14 cellular contexts compared by ENCODE assay signal in genomic region chr1:112923956-112924349, GRCh38. TPM values are rescaled to one million over a fixed set of nuclear protein-coding genes. Genes with fewer than 3 reads are reported as not detected.
A peak's percentile ranks its signal among the peaks of the same experiment; 100 is the strongest.
DNase-seq lines count a peak whose midpoint lies in the region; ATAC-seq and TF ChIP-seq lines count a peak whose summit lies in the region.
"Had no signal": no experiment of that assay in that cellular context is flagged by ENCODE, and none has a peak within 500 bp of the region (broad histone marks: within the 10 kb centered on the region; RNA-seq: fewer than 3 reads in every experiment).

No MANE protein-coding gene starts in this region.

- no peaks in the 10 kb centered on the region for H3K79me1 ChIP-seq in trophoblast cell (ENCODE audit: low read length)

- ATAC-seq in PC-3 = no peak
- ATAC-seq: HCT116 had no signal

- intact Hi-C loops in PC-3 (cut with micrococcal nuclease) = no loop called here
- intact Hi-C loops in stomach (cut with DNase I; ENCODE audit: low total_unique reads) = no loop called here

- no CpG with 5 or more reads among the region's 12 CpGs for WGBS in trophoblast cell (ENCODE audit: extremely low coverage, insufficient coverage, insufficient read length)
- WGBS in stomach, 5 donors = 94 to 98% (median 97%) methylated on average over 12 of the region's 12 CpGs

- no peaks in the 10 kb centered on the region for H3K4me1 ChIP-seq in PC-3 (ENCODE audit: insufficient read depth, low read length)
- no peaks in the 10 kb centered on the region for H3K4me1 ChIP-seq in trophoblast cell (ENCODE audit: control insufficient read depth in 1 of 2, insufficient read depth in 2 of 2, low read length in 2 of 2)
- no peaks in the 10 kb centered on the region for H3K4me1 ChIP-seq in stomach

- no peak for TF ChIP-seq EP300 in stomach (IDR thresholded peaks at IDR 0.05)

- H4K91ac ChIP-seq in trophoblast cell (ENCODE audit: low read depth, low read length) = no peak overlapping the region

- H3K4me3 ChIP-seq in H7 (ENCODE audit: insufficient read depth, low read depth, low read length) (no peak overlapping the region), PC-3 (ENCODE audit: low read length) (no peak overlapping the region), trophoblast cell (ENCODE audit: low read depth, low read length) (no peak overlapping the region), stomach (no peak overlapping the region)

- no peak overlapping the region for H3K4ac ChIP-seq in trophoblast cell (ENCODE audit: low read depth, low read length)

- H4K8ac ChIP-seq in trophoblast cell (ENCODE audit: low read depth, low read length) = no peak overlapping the region

- no peak overlapping the region for H2AK5ac ChIP-seq in trophoblast cell (ENCODE audit: low read length)

- no peak overlapping the region for H2BK12ac ChIP-seq in trophoblast cell (ENCODE audit: low read length)

- H3K27ac ChIP-seq in PC-3 (ENCODE audit: low read length) (no peak overlapping the region), trophoblast cell (ENCODE audit: low read depth, low read length) (no peak overlapping the region), stomach (no peak overlapping the region)
- H3K27ac ChIP-seq: KMS-11 had no signal

- H3K18ac ChIP-seq in trophoblast cell (ENCODE audit: low read length) = no peak overlapping the region

- H4K20me1 ChIP-seq in PC-3 (ENCODE audit: low read length) = no peaks in the 10 kb centered on the region

- BruUV-seq in PC-3 (replicated peaks; lab: Mats Ljungman, UMichigan) = no TSS peak

- H2BK5ac ChIP-seq in trophoblast cell (ENCODE audit: low read depth, low read length, poor library complexity) = no peak overlapping the region

- peak; percentile 26 for DNase-seq in H7
- no peak for DNase-seq in PC-3
- no peak for DNase-seq in trophoblast cell
- DNase-seq in KBM-7 = no peak
- no peak for DNase-seq in stomach
- DNase-seq in GM19240 (ENCODE audit: insufficient read length, low spot score) = no peak
- DNase-seq: DMS79, NCI-H1105, NCI-H1694, NCI-H510A treated with DMSO at 0.1 percent for 48 hours, SIG-M5 had no signal

- in situ Hi-C loops in KBM-7 (cut with MboI; ENCODE audit: low pct_unique_long_range_greater_than_20kb, low sequenced_read_pairs) = no loop called here

- no peaks in the 10 kb centered on the region for H3K9me2 ChIP-seq in PC-3 (replicated peaks; ENCODE audit: low read length)

- no peak overlapping the region for H3K23ac ChIP-seq in trophoblast cell (ENCODE audit: low read length)

- H3K27me3 ChIP-seq in H7 (ENCODE audit: control insufficient read depth, insufficient read depth, low read length) = no peaks in the 10 kb centered on the region
- no peaks in the 10 kb centered on the region for H3K27me3 ChIP-seq in PC-3 (ENCODE audit: low read length)
- H3K27me3 ChIP-seq in trophoblast cell (ENCODE audit: insufficient read depth, low read length) = no peaks in the 10 kb centered on the region
- no peaks in the 10 kb centered on the region for H3K27me3 ChIP-seq in stomach

- H3K14ac ChIP-seq in trophoblast cell (ENCODE audit: low read length) = no peak overlapping the region

- no peak for TF ChIP-seq POLR2A in stomach (IDR thresholded peaks at IDR 0.05)

- H4K12ac ChIP-seq in trophoblast cell (ENCODE audit: low read depth, low read length) = no peak overlapping the region

- H3K4me2 ChIP-seq in PC-3 (ENCODE audit: low read length) = no peak overlapping the region
- no peak overlapping the region for H3K4me2 ChIP-seq in trophoblast cell (ENCODE audit: low read length)
- H3K4me2 ChIP-seq: KMS-11 had no signal

- no peaks in the 10 kb centered on the region for H3F3A ChIP-seq in PC-3 (ENCODE audit: low read length, unreplicated experiment)

- TF ChIP-seq CTCF in GM12873 (IDR thresholded peaks at IDR 0.05; ENCODE audit: insufficient read depth, low read depth, low read length, missing control alignments) (peak; percentile 5), PC-3 (conservative IDR thresholded peaks at IDR 0.05; ENCODE audit: low read depth, low read length) (peak; percentile 15; the same call in 1 of the 2 replicates), stomach (IDR thresholded peaks at IDR 0.05) (no peak)

- H3K36me3 ChIP-seq in H7 (replicated peaks; ENCODE audit: control insufficient read depth, insufficient read depth, low read length) (peaks cover 35% of the 10 kb centered on the region), PC-3 (ENCODE audit: low read depth, low read length) (peaks cover 53% of the 10 kb centered on the region; the same call in 1 of the 2 replicates), trophoblast cell (ENCODE audit: control insufficient read depth in 1 of 2, insufficient read depth in 2 of 2, low read length in 2 of 2) (peaks cover 19 to 28% of the 10 kb centered on the region in 2 experiments), stomach (peaks cover 0 to 53% (median 47%) of the 10 kb centered on the region in 4 donors)

- H3K9me3 ChIP-seq in PC-3 (ENCODE audit: low read length) = no peaks in the 10 kb centered on the region
- peaks cover 2% of the 10 kb centered on the region for H3K9me3 ChIP-seq in trophoblast cell (ENCODE audit: insufficient read depth, low read depth, low read length)
- H3K9me3 ChIP-seq in stomach = no peaks in the 10 kb centered on the region

- POLR2A ChIA-PET in PC-3 (lab: Charles Lee; ENCODE audit: unreplicated experiment) = no interaction called here

- H3K9ac ChIP-seq in PC-3 (ENCODE audit: low read length) (no peak overlapping the region), trophoblast cell (ENCODE audit: low read length) (peak overlapping the region; percentile 63)
- H3K9ac ChIP-seq: KMS-11 had no signal

- H3K79me2 ChIP-seq in PC-3 (ENCODE audit: low read length) (peaks cover 27% of the 10 kb centered on the region), trophoblast cell (ENCODE audit: control insufficient read depth, insufficient read depth, low read length, poor library complexity) (no peaks in the 10 kb centered on the region)

- no peak overlapping the region for H2BK120ac ChIP-seq in trophoblast cell (ENCODE audit: insufficient read depth, low read length, poor library complexity)

- no peak overlapping the region for H2AFZ ChIP-seq in PC-3 (ENCODE audit: low read length)
- no peak overlapping the region for H2AFZ ChIP-seq in trophoblast cell (ENCODE audit: insufficient read depth, low read length, poor library complexity)

- CTCF ChIA-PET in PC-3 (lab: Charles Lee) = no interaction called here

RNA-seq across cellular contexts. Expression of gene SLC16A1, which starts 32.0 kb away (rescaled TPM):
- 352 and 393 TPM in 2 replicates for total RNA-seq in H7 (2014; rRNA removed; shearing (Covaris generic))
- total RNA-seq in PC-3 (2014; rRNA removed) (103 and 116 TPM in 2 replicates), stomach (100 to 1,000 TPM in 1 of 5 donors, 10 to 100 TPM in 4; 12.5 to 127 (median 32.6) TPM)
- 142 and 143 TPM in 2 replicates for polyA plus RNA-seq in trophoblast cell (2013)
- polyA plus RNA-seq in stomach = 1 to 10 TPM; 4.9 to 10.0 (median 7.8) TPM

Comparison
In these comparisons a context has a peak if more than half of its experiments do, and no peak if none do; other contexts are left out.
1. CTCF ChIP-seq: peak in GM12873 (single experiment) and PC-3 (single experiment); none in stomach (0 of 7).